ENCODE assay signal across 8 cellular contexts in the genomic region with DNA sequence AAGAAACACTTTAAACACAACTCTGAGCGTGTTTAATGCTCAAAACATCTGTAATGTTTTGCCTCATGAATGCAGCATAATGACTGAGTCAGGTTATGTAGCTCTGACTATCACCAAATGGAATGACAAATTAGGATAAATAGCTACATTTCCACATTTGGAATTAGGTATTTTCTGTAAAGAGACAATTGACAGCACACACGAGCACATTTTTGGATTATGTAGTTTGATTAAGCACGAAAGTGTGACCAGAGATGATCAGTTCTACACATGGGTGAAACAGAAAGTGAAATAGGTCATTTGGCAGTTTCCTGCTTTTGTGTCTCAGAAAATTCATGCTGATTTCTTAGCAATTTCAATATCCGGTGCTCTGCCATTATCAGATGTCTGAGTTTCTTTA. TPM values are rescaled to one million over a fixed set of nuclear protein-coding genes. Genes with fewer than 3 reads are reported as not detected.
DNase-seq lines count a peak whose midpoint lies in the region; ATAC-seq and TF ChIP-seq lines count a peak whose summit lies in the region.

No MANE protein-coding gene starts in this region.

- H3F3A ChIP-seq in OCI-LY1 (ENCODE audit: insufficient read depth, low read length): no peaks in the 10 kb centered on the region

- H4K20me1 ChIP-seq in OCI-LY1 (ENCODE audit: insufficient read depth, low read length): no peaks in the 10 kb centered on the region

- TF ChIP-seq POLR2A in esophagus squamous epithelium (IDR thresholded peaks at IDR 0.05): no peak

- H3K4me1 Mint-ChIP-seq in memory B cell: peaks cover 19% of the 10 kb centered on the region

- H3K36me3 ChIP-seq in OCI-LY1 (ENCODE audit: insufficient read depth, low read length): peaks cover 80% of the 10 kb centered on the region
- peaks cover 0 to 75% (median 0%) of the 10 kb centered on the region in 3 donors for H3K36me3 ChIP-seq in esophagus squamous epithelium

- H3K36me3 Mint-ChIP-seq in memory B cell: peaks cover 23% of the 10 kb centered on the region

- H3K27me3 ChIP-seq in OCI-LY1 (ENCODE audit: insufficient read depth, low read length) (no peaks in the 10 kb centered on the region), esophagus squamous epithelium (no peaks in the 10 kb centered on the region)

- WGBS in esophagus squamous epithelium, 2 donors: 40 to 53% methylated on average over 4 of the region's 4 CpGs

- peak overlapping the region; percentile 43 for H3K4me3 Mint-ChIP-seq in memory B cell

- no peak overlapping the region for H2AFZ ChIP-seq in OCI-LY1 (ENCODE audit: low read length)

- H3K9ac ChIP-seq in OCI-LY1 (ENCODE audit: low read length): no peak overlapping the region; the same call in 1 of the 2 replicates

- intact Hi-C loops in esophagus squamous epithelium (cut with DNase I): no loop called here

- 0 out of 2 replicates have a peak overlapping the region, but pooled peaks have one; percentile 37 for H3K4me2 ChIP-seq in OCI-LY1 (ENCODE audit: low read length)

- no peaks in the 10 kb centered on the region for H3K27me3 Mint-ChIP-seq in memory B cell

- H3K4me1 ChIP-seq in OCI-LY1 (ENCODE audit: insufficient read depth, low read length, severe bottlenecking): peaks cover 19% of the 10 kb centered on the region
- H3K4me1 ChIP-seq in esophagus squamous epithelium: peaks cover 0 to 21% (median 6%) of the 10 kb centered on the region in 3 donors

- TF ChIP-seq CTCF in OCI-LY1 (IDR thresholded peaks at IDR 0.05; ENCODE audit: low read length): no peak
- no peak for TF ChIP-seq CTCF in esophagus squamous epithelium (IDR thresholded peaks at IDR 0.05)

- no peaks in the 10 kb centered on the region for H3K79me2 ChIP-seq in OCI-LY1 (ENCODE audit: insufficient read depth, low read length)

- no peaks in the 10 kb centered on the region for H3K9me3 Mint-ChIP-seq in memory B cell

- ATAC-seq in GM18861 (IDR thresholded peaks at IDR 0.05; ENCODE audit: unreplicated experiment) (peak; percentile 89), memory B cell (ENCODE audit: low read depth) (peak; percentile 71)

- peak; percentile 69 for DNase-seq in HCEC 1CT
- no peak for DNase-seq in memory B cell (ENCODE audit: low spot score in 2 of 2)
- DNase-seq in NCI-H1092 (lab: John Stamatoyannopoulos, UW): no peak
- DNase-seq in esophagus squamous epithelium (lab: John Stamatoyannopoulos, UW): no peak
- no peak for DNase-seq in DMS153 treated with DMSO at 0.1 percent for 48 hours (lab: John Stamatoyannopoulos, UW; ENCODE audit: unreplicated experiment)
- DNase-seq in HK-2 (ENCODE audit: unreplicated experiment): no peak

- H3K27ac Mint-ChIP-seq in memory B cell: peak overlapping the region; percentile 92

- no peaks in the 10 kb centered on the region for H3K9me2 ChIP-seq in OCI-LY1 (ENCODE audit: low read depth, low read length)

- H3K4me3 ChIP-seq in OCI-LY1 (ENCODE audit: low read depth, low read length, poor library complexity, severe bottlenecking) (no peak overlapping the region), esophagus squamous epithelium (no peak overlapping the region)

- peak overlapping the region; percentile 35 for H3K27ac ChIP-seq in OCI-LY1 (ENCODE audit: low read depth, low read length, poor library complexity, severe bottlenecking)
- H3K27ac ChIP-seq in esophagus squamous epithelium: no peak overlapping the region

- no peaks in the 10 kb centered on the region for H3K9me3 ChIP-seq in OCI-LY1 (ENCODE audit: low read length)
- no peaks in the 10 kb centered on the region for H3K9me3 ChIP-seq in esophagus squamous epithelium

RNA-seq across cellular contexts. Expression of gene LPIN1, which starts 29.0 kb away (rescaled TPM):
- total RNA-seq in esophagus squamous epithelium: 10 to 100 TPM; 16.9 to 80.9 (median 39.7) TPM
